In genomic region chr1:24586119-24586518, GRCh38 we compare ENCODE assay signal across 1 cellular context.
TF ChIP-seq lines count a peak whose summit lies in the region.

No MANE protein-coding gene starts in this region.

TF ChIP-seq in HepG2, 621 proteins besides CTCF, POLR2A, EP300 and RAD21 (continued from another document and continues in another):
- TF ChIP-seq BRF2 (CRISPR knock-in tag; IDR thresholded peaks at IDR 0.05): no peak
- TF ChIP-seq ZNF512B (CRISPR knock-in tag; IDR thresholded peaks at IDR 0.05; ENCODE audit: borderline replicate concordance): no peak
- TF ChIP-seq ZNF414 (CRISPR knock-in tag; IDR thresholded peaks at IDR 0.05): no peak
- TF ChIP-seq FOXP1 (IDR thresholded peaks at IDR 0.05): no peak
- TF ChIP-seq FOXP1 (CRISPR knock-in tag; IDR thresholded peaks at IDR 0.05): no peak
- no peak for TF ChIP-seq ADNP (CRISPR knock-in tag; IDR thresholded peaks at IDR 0.05)
- TF ChIP-seq HMG20A (CRISPR knock-in tag; IDR thresholded peaks at IDR 0.05; ENCODE audit: borderline replicate concordance): no peak
- TF ChIP-seq ZNF570 (CRISPR knock-in tag; IDR thresholded peaks at IDR 0.05; ENCODE audit: borderline replicate concordance): no peak
- TF ChIP-seq SOX6 (IDR thresholded peaks at IDR 0.05): no peak
- peak; percentile 42 for TF ChIP-seq SOX6 (CRISPR knock-in tag; IDR thresholded peaks at IDR 0.05)
- no peak for TF ChIP-seq EEA1 (CRISPR knock-in tag; IDR thresholded peaks at IDR 0.05; ENCODE audit: borderline replicate concordance)
- no peak for TF ChIP-seq ZBTB43 (CRISPR knock-in tag; conservative IDR thresholded peaks at IDR 0.05)
- no peak for TF ChIP-seq ZNF331 (CRISPR knock-in tag; IDR thresholded peaks at IDR 0.05)
- TF ChIP-seq NFE2L1 (CRISPR knock-in tag; IDR thresholded peaks at IDR 0.05; ENCODE audit: borderline replicate concordance): no peak
- no peak for TF ChIP-seq IRF1 (CRISPR knock-in tag; IDR thresholded peaks at IDR 0.05; ENCODE audit: low read depth)
- no peak for TF ChIP-seq NCOR1 (IDR thresholded peaks at IDR 0.05; ENCODE audit: borderline replicate concordance, low read length)
- TF ChIP-seq SALL2 (CRISPR knock-in tag; IDR thresholded peaks at IDR 0.05): no peak
- TF ChIP-seq ZXDC (CRISPR knock-in tag; IDR thresholded peaks at IDR 0.05): no peak
- TF ChIP-seq ZNF576 (CRISPR knock-in tag; IDR thresholded peaks at IDR 0.05): no peak
- TF ChIP-seq MIER2 (CRISPR knock-in tag; IDR thresholded peaks at IDR 0.05): no peak
- 0 out of 2 replicates have a peak, but pooled peaks have one; percentile 51 for TF ChIP-seq RXRA (CRISPR knock-in tag; IDR thresholded peaks at IDR 0.05)
- no peak for TF ChIP-seq PREB (CRISPR knock-in tag; IDR thresholded peaks at IDR 0.05)
- TF ChIP-seq SMC3 (IDR thresholded peaks at IDR 0.05; ENCODE audit: low read length): no peak
- no peak for TF ChIP-seq AHR (CRISPR knock-in tag; IDR thresholded peaks at IDR 0.05)
- TF ChIP-seq ZNF234 (CRISPR knock-in tag; conservative IDR thresholded peaks at IDR 0.05): no peak
- TF ChIP-seq PATZ1 (CRISPR knock-in tag; IDR thresholded peaks at IDR 0.05): no peak
- TF ChIP-seq RBAK (CRISPR knock-in tag; IDR thresholded peaks at IDR 0.05): no peak
- peak; percentile 28; the same call in 1 of the 2 replicates for TF ChIP-seq THAP9 (CRISPR knock-in tag; IDR thresholded peaks at IDR 0.05; ENCODE audit: borderline replicate concordance)
- TF ChIP-seq KLF13 (CRISPR knock-in tag; IDR thresholded peaks at IDR 0.05): no peak
- no peak for TF ChIP-seq ATF7 (IDR thresholded peaks at IDR 0.05)
- no peak for TF ChIP-seq ATF7 (CRISPR knock-in tag; IDR thresholded peaks at IDR 0.05)
- TF ChIP-seq ZMYM2 (CRISPR knock-in tag; IDR thresholded peaks at IDR 0.05): no peak
- TF ChIP-seq BCL6 (CRISPR knock-in tag; IDR thresholded peaks at IDR 0.05): peak; percentile 27; the same call in 1 of the 2 replicates
- no peak for TF ChIP-seq ZNF382 (CRISPR knock-in tag; IDR thresholded peaks at IDR 0.05; ENCODE audit: borderline replicate concordance)
- no peak for TF ChIP-seq ZNF225 (CRISPR knock-in tag; IDR thresholded peaks at IDR 0.05)
- TF ChIP-seq ZNF777 (CRISPR knock-in tag; IDR thresholded peaks at IDR 0.05): no peak
- TF ChIP-seq SOX13 (IDR thresholded peaks at IDR 0.05): no peak
- TF ChIP-seq SOX13 (CRISPR knock-in tag; conservative IDR thresholded peaks at IDR 0.05 in 1 of 2, IDR thresholded peaks at IDR 0.05 in 1 of 2): peak in 1 of 2 experiments; percentile 32; a peak in 1 of 4 replicates
- no peak for TF ChIP-seq ZNF747 (CRISPR knock-in tag; IDR thresholded peaks at IDR 0.05; ENCODE audit: borderline replicate concordance)
- no peak for TF ChIP-seq PRDM4 (CRISPR knock-in tag; IDR thresholded peaks at IDR 0.05; ENCODE audit: borderline replicate concordance)
- no peak for TF ChIP-seq ZBTB20 (CRISPR knock-in tag; IDR thresholded peaks at IDR 0.05; ENCODE audit: borderline replicate concordance, low read depth)
- peak; percentile 87; the same call in 1 of the 2 replicates for TF ChIP-seq ETV5 (CRISPR knock-in tag; IDR thresholded peaks at IDR 0.05; ENCODE audit: borderline replicate concordance)
- TF ChIP-seq ZNF644 (CRISPR knock-in tag; IDR thresholded peaks at IDR 0.05; ENCODE audit: low read depth): no peak
- TF ChIP-seq HOXA3 (CRISPR knock-in tag; IDR thresholded peaks at IDR 0.05): peak; percentile 31; the same call in 1 of the 2 replicates
- no peak for TF ChIP-seq TSC22D2 (CRISPR knock-in tag; IDR thresholded peaks at IDR 0.05; ENCODE audit: borderline replicate concordance)
